8 cellular contexts compared by ENCODE assay signal in the genomic region with DNA sequence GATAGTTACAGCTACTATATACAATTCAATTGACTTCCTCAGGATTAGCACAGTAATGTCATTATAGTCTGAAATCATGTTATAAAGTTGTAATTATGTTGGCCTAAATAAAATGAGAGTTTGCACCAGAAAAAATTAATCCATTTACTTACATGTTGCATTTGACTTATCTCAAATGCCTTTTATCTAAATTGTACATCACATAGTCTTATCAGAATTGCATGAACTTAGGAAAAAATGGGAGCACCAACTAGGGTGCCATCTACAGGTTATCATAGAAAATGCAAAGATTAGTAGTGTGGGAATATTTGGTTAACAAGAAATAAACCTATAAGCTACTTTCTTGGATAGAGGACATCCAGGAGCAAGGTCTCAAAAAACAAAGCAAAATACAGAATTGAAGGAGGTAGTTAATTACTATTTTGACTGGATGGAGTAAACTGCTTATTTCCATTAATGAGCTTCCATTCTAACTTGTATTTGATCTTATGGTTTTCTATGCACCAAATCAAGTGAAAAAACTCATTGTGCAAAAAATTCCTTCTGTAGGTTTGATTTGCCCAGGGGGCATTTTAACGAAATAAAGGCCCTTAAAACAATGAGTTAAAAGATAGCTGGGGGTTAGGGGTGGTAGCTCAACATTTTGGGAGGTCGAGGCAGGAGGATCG.
DNase-seq lines count a peak whose midpoint lies in the region; ATAC-seq and TF ChIP-seq lines count a peak whose summit lies in the region.

No MANE protein-coding gene starts in this region.

- peaks cover 7% of the 10 kb centered on the region for H3K27me3 Mint-ChIP-seq in activated CD4-positive, alpha-beta T cell treated with anti-CD3 and anti-CD28 coated beads, Interleukin-2, amount 10 ng/mL, durations not matched to agents 24 days and 14 days

- CTCF ChIA-PET in SK-N-SH (lab: Yijun Ruan, JAX): interaction anchor here (0.6 to 6.5 kb wide), 56 partner anchors 8 to 1193 kb away, joined by 3 to 89 read pairs (median 4); no protein-coding TSS in a partner anchor

- H3K4me1 ChIP-seq in SK-N-SH (ENCODE audit: control insufficient read depth in 1 of 2, insufficient read depth in 2 of 2, low read depth in 1 of 2, low read length in 1 of 2): no peaks in the 10 kb centered on the region
- no peaks in the 10 kb centered on the region for H3K4me1 ChIP-seq in hepatocyte (ENCODE audit: insufficient read depth)
- H3K4me1 ChIP-seq in sigmoid colon: no peaks in the 10 kb centered on the region

- no peaks in the 10 kb centered on the region for H3F3A ChIP-seq in SK-N-SH (replicated peaks; ENCODE audit: insufficient read depth)

- POLR2A ChIA-PET in SK-N-SH (lab: Yijun Ruan, JAX): no interaction called here

- TF ChIP-seq CTCF in SK-N-SH (IDR thresholded peaks at IDR 0.05): peak; percentile 79
- TF ChIP-seq CTCF in hepatocyte (IDR thresholded peaks at IDR 0.05; ENCODE audit: poor library complexity): peak; percentile 50
- peak in 2 of 4 experiments; percentile 4 to 16 for TF ChIP-seq CTCF in sigmoid colon (IDR thresholded peaks at IDR 0.05)

- intact Hi-C loops in activated CD4-positive, alpha-beta T cell treated with anti-CD3 and anti-CD28 coated beads, Interleukin-2, amount 10 ng/mL, durations not matched to agents 24 days and 14 days (cut with micrococcal nuclease): loop anchor here (5.0 kb wide), 1 partner anchor 696 kb away; no protein-coding TSS in a partner anchor
- intact Hi-C loops in sigmoid colon (cut with DNase I): no loop called here

- TF ChIP-seq POLR2A in sigmoid colon (IDR thresholded peaks at IDR 0.05): no peak

- no peaks in the 10 kb centered on the region for H3K36me3 Mint-ChIP-seq in activated CD4-positive, alpha-beta T cell treated with anti-CD3 and anti-CD28 coated beads, Interleukin-2, amount 10 ng/mL, durations not matched to agents 24 days and 14 days (ENCODE audit: low read depth)

- no peaks in the 10 kb centered on the region for H3K9me3 Mint-ChIP-seq in activated CD4-positive, alpha-beta T cell treated with anti-CD3 and anti-CD28 coated beads, Interleukin-2, amount 10 ng/mL, durations not matched to agents 24 days and 14 days

- TF ChIP-seq EP300 in SK-N-SH (IDR thresholded peaks at IDR 0.05; ENCODE audit: borderline replicate concordance in 1 of 2, low read depth in 1 of 2, low read length in 1 of 2) (no peak), sigmoid colon (IDR thresholded peaks at IDR 0.05) (no peak)

- ATAC-seq in HG03378 (IDR thresholded peaks at IDR 0.05; ENCODE audit: unreplicated experiment) (no peak), HG02852 (IDR thresholded peaks at IDR 0.05; ENCODE audit: unreplicated experiment) (no peak)

- TF ChIP-seq RAD21 in SK-N-SH (IDR thresholded peaks at IDR 0.05; ENCODE audit: low read length): peak; percentile 59

- no peak overlapping the region for H3K4me2 ChIP-seq in SK-N-SH
- no peak overlapping the region for H3K4me2 ChIP-seq in hepatocyte

- no peak overlapping the region for H3K4me3 Mint-ChIP-seq in activated CD4-positive, alpha-beta T cell treated with anti-CD3 and anti-CD28 coated beads, Interleukin-2, amount 10 ng/mL, durations not matched to agents 24 days and 14 days

- no peak overlapping the region for H3K27ac Mint-ChIP-seq in activated CD4-positive, alpha-beta T cell treated with anti-CD3 and anti-CD28 coated beads, Interleukin-2, amount 10 ng/mL, durations not matched to agents 24 days and 14 days

- H3K9me3 ChIP-seq in SK-N-SH (peaks cover 10% of the 10 kb centered on the region; the same call in 1 of the 2 replicates), hepatocyte (ENCODE audit: low read depth) (no peaks in the 10 kb centered on the region), sigmoid colon (peaks cover 0 to 2% (median 0%) of the 10 kb centered on the region in 4 donors)

- H3K9me2 ChIP-seq in SK-N-SH (no peaks in the 10 kb centered on the region), hepatocyte (replicated peaks; ENCODE audit: insufficient read depth) (no peaks in the 10 kb centered on the region)

- no peak overlapping the region for H2AFZ ChIP-seq in SK-N-SH (ENCODE audit: low read depth)
- H2AFZ ChIP-seq in hepatocyte: no peak overlapping the region

- DNase-seq in AG08396 (ENCODE audit: low spot score) (peak; percentile 7), HCEC 1CT (peak; percentile 28), SK-N-SH (peak; percentile 36), hepatocyte (ENCODE audit: low spot score) (no peak), sigmoid colon (no peak)
- no peak for DNase-seq in activated CD4-positive, alpha-beta T cell treated with anti-CD3 and anti-CD28 coated beads, Interleukin-2, amount 10 ng/mL, durations not matched to agents 24 days and 14 days

- no peak overlapping the region for H3K4me3 ChIP-seq in SK-N-SH (ENCODE audit: low read depth in 2 of 2, low read length in 1 of 2)
- H3K4me3 ChIP-seq in hepatocyte: no peak overlapping the region
- no peak overlapping the region for H3K4me3 ChIP-seq in sigmoid colon

- no peak overlapping the region for H3K27ac ChIP-seq in SK-N-SH (ENCODE audit: low read depth in 2 of 2, low read length in 1 of 2)
- H3K27ac ChIP-seq in hepatocyte: no peak overlapping the region
- H3K27ac ChIP-seq in sigmoid colon: no peak overlapping the region

- no peaks in the 10 kb centered on the region for H3K4me1 Mint-ChIP-seq in activated CD4-positive, alpha-beta T cell treated with anti-CD3 and anti-CD28 coated beads, Interleukin-2, amount 10 ng/mL, durations not matched to agents 24 days and 14 days

- H3K9ac ChIP-seq in SK-N-SH: no peak overlapping the region

- no peaks in the 10 kb centered on the region for H4K20me1 ChIP-seq in SK-N-SH (ENCODE audit: insufficient read depth)
- no peaks in the 10 kb centered on the region for H4K20me1 ChIP-seq in hepatocyte (ENCODE audit: insufficient read depth, poor library complexity, severe bottlenecking)

- WGBS in SK-N-SH (ENCODE audit: low lambda C conversion rate): 0% methylated on average over 3 of the region's 3 CpGs
- WGBS in hepatocyte (ENCODE audit: low lambda C conversion rate, missing lambda C conversion rate): 59% methylated on average over 3 of the region's 3 CpGs
- 52 to 60% methylated on average over 3 of the region's 3 CpGs for WGBS in sigmoid colon, 2 donors

- H3K79me2 ChIP-seq in SK-N-SH (ENCODE audit: insufficient read depth) (no peaks in the 10 kb centered on the region), hepatocyte (no peaks in the 10 kb centered on the region)

- H3K27me3 ChIP-seq in SK-N-SH (ENCODE audit: insufficient read depth) (0 out of 2 replicates have a peak, but pooled peaks cover 5% of the 10 kb centered on the region), hepatocyte (peaks cover 3% of the 10 kb centered on the region), sigmoid colon (no peaks in the 10 kb centered on the region)

- H3K36me3 ChIP-seq in SK-N-SH (replicated peaks in 1 of 2; ENCODE audit: control insufficient read depth in 1 of 2, insufficient read depth in 2 of 2, low read length in 1 of 2) (no peaks in the 10 kb centered on the region), hepatocyte (replicated peaks; ENCODE audit: insufficient read depth, low read depth) (no peaks in the 10 kb centered on the region), sigmoid colon (no peaks in the 10 kb centered on the region)

TF ChIP-seq in SK-N-SH, 30 proteins besides CTCF, POLR2A, EP300 and RAD21:
- TF ChIP-seq TCF12 (IDR thresholded peaks at IDR 0.05): no peak
- TF ChIP-seq SMC3 (IDR thresholded peaks at IDR 0.05; ENCODE audit: low read depth, low read length): peak; percentile 48
- no peak for TF ChIP-seq RFX5 (IDR thresholded peaks at IDR 0.05; ENCODE audit: low read length)
- no peak for TF ChIP-seq ELF1 (IDR thresholded peaks at IDR 0.05)
- TF ChIP-seq NFIC (IDR thresholded peaks at IDR 0.05; ENCODE audit: borderline replicate concordance): no peak
- no peak for TF ChIP-seq SIN3A (IDR thresholded peaks at IDR 0.05; ENCODE audit: borderline replicate concordance, low read depth, low read length)
- no peak for TF ChIP-seq EZH2phosphoT487 (IDR thresholded peaks at IDR 0.05; ENCODE audit: borderline replicate concordance, low read depth)
- TF ChIP-seq, protein P1, sequence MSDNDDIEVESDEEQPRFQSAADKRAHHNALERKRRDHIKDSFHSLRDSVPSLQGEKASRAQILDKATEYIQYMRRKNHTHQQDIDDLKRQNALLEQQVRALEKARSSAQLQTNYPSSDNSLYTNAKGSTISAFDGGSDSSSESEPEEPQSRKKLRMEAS (IDR thresholded peaks at IDR 0.05; ENCODE audit: low read depth): no peak
- peak; percentile 60 for TF ChIP-seq GATA2 (CRISPR knock-in tag; IDR thresholded peaks at IDR 0.05)

Comparison
In these comparisons a context has a peak if more than half of its experiments do, and no peak if none do; other contexts are left out.
1. DNase-seq: peak in AG08396 (single experiment), HCEC 1CT (single experiment) and SK-N-SH (single experiment); none in hepatocyte (single experiment), activated CD4-positive, alpha-beta T cell treated with anti-CD3 and anti-CD28 coated beads, Interleukin-2, amount 10 ng/mL, durations not matched to agents 24 days and 14 days (single experiment) and sigmoid colon (single experiment).